Comparison of ENCODE assay signal across 10 cellular contexts in the genomic region with DNA sequence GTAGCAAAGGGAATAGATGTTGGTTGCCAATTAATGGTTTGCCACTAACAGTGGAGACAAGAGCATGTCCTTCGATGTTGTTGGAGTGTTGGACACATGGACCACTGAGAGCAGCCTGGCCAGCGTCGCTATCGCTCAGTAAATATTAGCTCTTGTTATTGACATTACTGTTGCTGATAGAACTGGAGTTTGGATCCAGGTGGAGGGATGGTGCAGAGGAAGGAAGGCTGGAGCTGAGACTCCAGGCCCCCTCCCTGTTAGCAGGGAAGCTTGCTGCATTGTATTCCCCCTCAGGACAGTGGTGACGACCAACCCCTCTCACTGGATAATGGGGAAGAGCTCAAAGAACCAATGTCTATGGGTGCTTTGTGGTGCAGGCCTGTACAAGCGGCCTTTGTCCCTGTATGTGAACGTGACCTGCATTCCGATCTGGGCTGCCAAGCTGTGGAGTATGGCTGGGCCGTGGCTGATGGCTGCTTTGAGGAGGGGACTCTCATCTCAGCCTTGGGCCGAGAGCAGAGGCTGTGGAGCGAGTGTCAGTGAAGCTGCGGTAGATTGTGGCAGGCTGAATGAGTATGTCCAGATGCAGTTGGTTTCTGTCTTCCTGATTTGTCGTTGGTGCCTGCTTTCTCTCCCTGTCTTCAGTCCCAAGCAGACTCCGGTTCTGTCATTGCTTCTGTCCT. TPM values are rescaled to one million over a fixed set of nuclear protein-coding genes. Genes with fewer than 3 reads are reported as not detected.
DNase-seq lines count a peak whose midpoint lies in the region; ATAC-seq and TF ChIP-seq lines count a peak whose summit lies in the region.
"Had no signal": no experiment of that assay in that cellular context is flagged by ENCODE, and none has a peak within 500 bp of the region (broad histone marks: within the 10 kb centered on the region; RNA-seq: fewer than 3 reads in every experiment).

No MANE protein-coding gene starts in this region.

- intact Hi-C loops in heart left ventricle (cut with DNase I) (loop anchor here in 1 of 10 donors (10.0 kb wide), 1 partner anchor 141 kb away; the partner anchor contains the start of gene APOE), tibial artery (cut with DNase I; ENCODE audit: low total_unique reads) (no loop called here)

- DNase-seq in SHP77 treated with DMSO at 0.1 percent for 48 hours (lab: John Stamatoyannopoulos, UW) = peak; percentile 10
- DNase-seq in heart left ventricle = no peak
- DNase-seq in pons (ENCODE audit: low spot score) = peak; percentile 99
- DNase-seq in tibial artery = no peak
- no peak for DNase-seq in NCI-H345 (lab: John Stamatoyannopoulos, UW)
- DNase-seq: DMS79 treated with DMSO at 0.1 percent for 48 hours, NCI-H526 treated with DMSO at 0.1 percent for 48 hours had no signal

- H4K20me1 ChIP-seq in DOHH2 (ENCODE audit: control insufficient read depth, insufficient read depth, low read depth, low read length) = peaks cover 5% of the 10 kb centered on the region; the same call in 1 of the 2 replicates

- no peaks in the 10 kb centered on the region for H3K9me2 ChIP-seq in DOHH2 (replicated peaks; ENCODE audit: control insufficient read depth, low read length)

- TF ChIP-seq CTCF in DOHH2 (IDR thresholded peaks at IDR 0.05; ENCODE audit: low read depth, low read length, poor library complexity, severe bottlenecking) (no peak), heart left ventricle (IDR thresholded peaks at IDR 0.05) (no peak), tibial artery (IDR thresholded peaks at IDR 0.05) (no peak)

- peaks cover 17% of the 10 kb centered on the region for H3F3A ChIP-seq in DOHH2 (ENCODE audit: control insufficient read depth, insufficient read depth)

- 52 to 75% (median 60%) methylated on average over 13 to 14 of the region's 14 CpGs for WGBS in heart left ventricle, 4 donors

- H3K9me3 ChIP-seq in DOHH2 (ENCODE audit: control insufficient read depth, insufficient read depth, low read length) (no peaks in the 10 kb centered on the region), heart left ventricle (no peaks in the 10 kb centered on the region), tibial artery (no peaks in the 10 kb centered on the region)

- H3K27ac ChIP-seq in DOHH2 (ENCODE audit: low read depth, low read length) = peak overlapping the region; percentile 93
- H3K27ac ChIP-seq in heart left ventricle = peak overlapping the region in 8 of 12 donors; percentile 1 to 66 (median 38)
- H3K27ac ChIP-seq in tibial artery = no peak overlapping the region

- no peak for TF ChIP-seq POLR2A in heart left ventricle (IDR thresholded peaks at IDR 0.05)

- H3K27me3 ChIP-seq in DOHH2 (ENCODE audit: control insufficient read depth, low read length) = no peaks in the 10 kb centered on the region
- no peaks in the 10 kb centered on the region for H3K27me3 ChIP-seq in heart left ventricle
- H3K27me3 ChIP-seq in tibial artery = no peaks in the 10 kb centered on the region

- H3K36me3 ChIP-seq in DOHH2 (ENCODE audit: control insufficient read depth, low read length) = peaks cover 82% of the 10 kb centered on the region
- H3K36me3 ChIP-seq in heart left ventricle = peaks cover 0 to 63% (median 48%) of the 10 kb centered on the region in 9 donors
- peaks cover 32 to 64% (median 58%) of the 10 kb centered on the region in 3 donors for H3K36me3 ChIP-seq in tibial artery

- peaks cover 84% of the 10 kb centered on the region for H3K4me1 ChIP-seq in DOHH2 (ENCODE audit: control insufficient read depth, low read length)
- peaks cover 0 to 67% (median 45%) of the 10 kb centered on the region in 12 donors for H3K4me1 ChIP-seq in heart left ventricle
- peaks cover 0 to 48% (median 17%) of the 10 kb centered on the region in 4 donors for H3K4me1 ChIP-seq in tibial artery

- peak overlapping the region; percentile 72 for H3K4me3 ChIP-seq in DOHH2 (ENCODE audit: low read length)
- H3K4me3 ChIP-seq in heart left ventricle = no peak overlapping the region
- no peak overlapping the region for H3K4me3 ChIP-seq in tibial artery

- peak overlapping the region; percentile 80 for H3K4me2 ChIP-seq in DOHH2 (ENCODE audit: low read length)

- ATAC-seq in heart left ventricle (peak; percentile 37 to 70 (median 48)), HG03442 (IDR thresholded peaks at IDR 0.05; ENCODE audit: unreplicated experiment) (no peak), GM21390 (IDR thresholded peaks at IDR 0.05; ENCODE audit: unreplicated experiment) (no peak)

- H3K79me2 ChIP-seq in DOHH2 (ENCODE audit: control insufficient read depth, low read length) = peaks cover 98% of the 10 kb centered on the region

RNA-seq across cellular contexts. Expression of gene CLASRP, which starts 7.0 kb away (rescaled TPM):
- 10 to 100 TPM; 26.0 to 68.2 (median 32.4) TPM for total RNA-seq in heart left ventricle
- 10 to 100 TPM; 25.8 to 47.5 TPM for polyA plus RNA-seq in heart left ventricle

RNA-seq across cellular contexts. Expression of gene ZNF296, which starts 30.5 kb away (rescaled TPM):
- total RNA-seq in heart left ventricle = 1 to 10 TPM in 1 of 9 donors, under 1 TPM in 6, not detected in 2; 0.16 to 1.2 (median 0.36) TPM
- polyA plus RNA-seq in heart left ventricle = under 1 TPM; 0.19 to 0.46 TPM

RNA-seq across cellular contexts. Expression of gene GEMIN7, which starts 33.2 kb away (rescaled TPM):
- total RNA-seq in heart left ventricle = 10 to 100 TPM; 11.4 to 22.0 (median 17.0) TPM
- 10 to 100 TPM; 25.0 to 40.8 TPM for polyA plus RNA-seq in heart left ventricle

RNA-seq across cellular contexts. Expression of gene RELB, which starts 44.5 kb away (rescaled TPM):
- total RNA-seq in heart left ventricle = 10 to 100 TPM in 2 of 9 donors, 1 to 10 TPM in 7; 2.8 to 23.2 (median 6.7) TPM
- polyA plus RNA-seq in heart left ventricle = 10 to 100 TPM in 1 of 2 donors, 1 to 10 TPM in 1; 1.6 to 15.0 TPM

RNA-seq across cellular contexts. Expression of gene PPP1R37, which starts 47.2 kb away (rescaled TPM):
- 10 to 100 TPM; 16.0 to 33.7 (median 17.1) TPM for total RNA-seq in heart left ventricle
- 10 to 100 TPM; 24.0 to 27.9 TPM for polyA plus RNA-seq in heart left ventricle

Comparison
In these comparisons a context has a peak if more than half of its experiments do, and no peak if none do; other contexts are left out.
1. H3K27ac ChIP-seq: peak in DOHH2 (single experiment) and heart left ventricle (8 of 12); none in tibial artery (0 of 2).
2. DNase-seq: peak in SHP77 treated with DMSO at 0.1 percent for 48 hours (single experiment) and pons (single experiment); none in heart left ventricle (0 of 5), tibial artery (0 of 2) and NCI-H345 (single experiment).
3. ATAC-seq: peak in heart left ventricle (4 of 4); none in HG03442 (single experiment) and GM21390 (single experiment).